In genomic region chr2:6773007-6773693, GRCh38 we compare ENCODE assay signal across 8 cellular contexts.
DNase-seq lines count a peak whose midpoint lies in the region; ATAC-seq and TF ChIP-seq lines count a peak whose summit lies in the region.

No MANE protein-coding gene starts in this region.

- peak overlapping the region in 1 of 10 experiments; percentile 48; a peak in 2 of 20 replicates for H3K4me3 ChIP-seq in BLaER1 treated with 17β-estradiol and CSF1 and Interleukin-3, amounts not matched to agents 10 nM and 100 nM
- H3K4me3 ChIP-seq in dorsolateral prefrontal cortex (peak overlapping the region in 50 of 59 donors; percentile 7 to 66 (median 40)), mesendoderm (ENCODE audit: low read length) (no peak overlapping the region)

- H3K9ac ChIP-seq in BLaER1 treated with 17β-estradiol and CSF1 and Interleukin-3, amounts not matched to agents 10 nM and 100 nM: peak overlapping the region in 2 of 11 experiments; percentile 19 to 39; a peak in 3 of 22 replicates
- H3K9ac ChIP-seq in mesendoderm (ENCODE audit: low read length): peak overlapping the region; percentile 48

- H2BK5ac ChIP-seq in mesendoderm (ENCODE audit: low read length): no peak overlapping the region

- H3K27ac ChIP-seq in BLaER1 treated with 17β-estradiol and CSF1 and Interleukin-3, amounts not matched to agents 10 nM and 100 nM: no peak overlapping the region
- H3K27ac ChIP-seq in dorsolateral prefrontal cortex: no peak overlapping the region
- no peak overlapping the region for H3K27ac ChIP-seq in mesendoderm (ENCODE audit: low read depth, low read length)

- no peak overlapping the region for H2AK5ac ChIP-seq in mesendoderm (ENCODE audit: low read length)

- H3K4me2 ChIP-seq in BLaER1 treated with 17β-estradiol and CSF1 and Interleukin-3, amounts not matched to agents 10 nM and 100 nM: peak overlapping the region; percentile 54 to 76 (median 70)
- peak overlapping the region; percentile 32 for H3K4me2 ChIP-seq in mesendoderm (ENCODE audit: low read length)

- intact Hi-C loops in dorsolateral prefrontal cortex (cut with DNase I): loop anchor here (2.0 to 5.0 kb wide), 3 partner anchors 121 to 421 kb away; no protein-coding TSS in a partner anchor

- H3K27me3 ChIP-seq in BLaER1 treated with 17β-estradiol and CSF1 and Interleukin-3, amounts not matched to agents 10 nM and 100 nM: peaks cover 0 to 5% (median 0%) of the 10 kb centered on the region in 11 experiments; a peak in 1 of 22 replicates
- peaks cover 0 to 30% (median 6%) of the 10 kb centered on the region in 45 donors for H3K27me3 ChIP-seq in dorsolateral prefrontal cortex
- H3K27me3 ChIP-seq in mesendoderm (ENCODE audit: insufficient read depth, low read length, poor library complexity): no peaks in the 10 kb centered on the region

- ATAC-seq in GM19023 (IDR thresholded peaks at IDR 0.05; ENCODE audit: unreplicated experiment) (peak; percentile 93), HG03135 (IDR thresholded peaks at IDR 0.05; ENCODE audit: unreplicated experiment) (peak; percentile 91)

- H2BK15ac ChIP-seq in mesendoderm (replicated peaks; ENCODE audit: low read depth): no peak overlapping the region

- no peak overlapping the region for H3K4ac ChIP-seq in mesendoderm (ENCODE audit: low read depth, low read length)

- no CpG with 5 or more reads among the region's 29 CpGs for WGBS in mesendoderm (ENCODE audit: extremely low coverage, insufficient coverage, low lambda C conversion rate)

- H3K79me2 ChIP-seq in mesendoderm (ENCODE audit: control insufficient read depth, insufficient read depth, low read length): no peaks in the 10 kb centered on the region

- no peaks in the 10 kb centered on the region for H3K36me3 ChIP-seq in BLaER1 treated with 17β-estradiol and CSF1 and Interleukin-3, amounts not matched to agents 10 nM and 100 nM
- H3K36me3 ChIP-seq in mesendoderm (ENCODE audit: control insufficient read depth, insufficient read depth, low read length): no peaks in the 10 kb centered on the region

- H3K18ac ChIP-seq in mesendoderm (ENCODE audit: low read length): peak overlapping the region; percentile 69

- DNase-seq in NCI-H2227 treated with DMSO at 0.1 percent for 48 hours (lab: John Stamatoyannopoulos, UW): peak; percentile 77
- DNase-seq in activated CD4-positive, alpha-beta T cell treated with anti-CD3 and anti-CD28 coated beads, Interleukin-2, amount 50 U/mL, for 1 hour: peak; percentile 71
- DNase-seq in dorsolateral prefrontal cortex: peak in 9 of 10 donors; percentile 46 to 82 (median 63)
- DNase-seq in mesendoderm: peak; percentile 77
- peak; percentile 36 to 45 for DNase-seq in stimulated activated CD8-positive, alpha-beta memory T cell treated with anti-CD3 and anti-CD28 coated beads, Interleukin-4, amount 100 ng/mL, for 1 hour (ENCODE audit: low read depth in 2 of 2, low spot score in 1 of 2)

- H2BK120ac ChIP-seq in mesendoderm (ENCODE audit: low read depth, low read length): no peak overlapping the region

- H3K56ac ChIP-seq in mesendoderm (ENCODE audit: low read length): peak overlapping the region; percentile 69

- TF ChIP-seq CTCF in dorsolateral prefrontal cortex (IDR thresholded peaks at IDR 0.05 in 54 of 56, conservative IDR thresholded peaks at IDR 0.05 in 2 of 56; ENCODE audit: low read depth in 1 of 56, partially characterized antibody in 56 of 56): peak; percentile 73 to 99 (median 97)

- H4K5ac ChIP-seq in mesendoderm (ENCODE audit: low read length): no peak overlapping the region

- H3K4me1 ChIP-seq in BLaER1 treated with 17β-estradiol and CSF1 and Interleukin-3, amounts not matched to agents 10 nM and 100 nM: peaks cover 4 to 35% (median 27%) of the 10 kb centered on the region in 10 experiments; a peak in 17 of 20 replicates
- H3K4me1 ChIP-seq in mesendoderm (ENCODE audit: control insufficient read depth, low read depth, low read length): no peaks in the 10 kb centered on the region

- no peaks in the 10 kb centered on the region for H3K79me1 ChIP-seq in mesendoderm (ENCODE audit: low read length)

- peaks cover 0 to 6% (median 5%) of the 10 kb centered on the region in 11 experiments; a peak in 11 of 22 replicates for H3K9me3 ChIP-seq in BLaER1 treated with 17β-estradiol and CSF1 and Interleukin-3, amounts not matched to agents 10 nM and 100 nM (replicated peaks in 1 of 11)

- no peak overlapping the region for H3K23ac ChIP-seq in mesendoderm (ENCODE audit: low read length)

- no peak overlapping the region for H4K8ac ChIP-seq in mesendoderm (ENCODE audit: low read depth, low read length)

- no peaks in the 10 kb centered on the region for H4K20me1 ChIP-seq in BLaER1 treated with 17β-estradiol and CSF1 and Interleukin-3, amounts not matched to agents 10 nM and 100 nM
